In genomic region chr4:43241104-43241503, GRCh38 we compare ENCODE assay signal across 7 cellular contexts.
"Had no signal": no experiment of that assay in that cellular context is flagged by ENCODE, and none has a peak within 500 bp of the region (broad histone marks: within the 10 kb centered on the region; RNA-seq: fewer than 3 reads in every experiment).

No MANE protein-coding gene starts in this region.

- ATAC-seq: HepG2, K562 had no signal

- H3K4me3 ChIP-seq: K562 had no signal

- H3K4me3 Mint-ChIP-seq: IgD-negative memory B cell had no signal

- H3K27ac ChIP-seq: HL-60 had no signal

- H3K4me1 Mint-ChIP-seq: IgD-negative memory B cell had no signal

- H3K27ac Mint-ChIP-seq: IgD-negative memory B cell had no signal

- H3K27me3 Mint-ChIP-seq: IgD-negative memory B cell had no signal

- DNase-seq: IMR-90, KBM-7 had no signal

- FAIRE-seq: HepG2, HTR-8/SVneo, K562 had no signal
